Comparison of ENCODE assay signal across 8 cellular contexts in genomic region chr11:56783448-56784041, GRCh38. TPM values are rescaled to one million over a fixed set of nuclear protein-coding genes. Genes with fewer than 3 reads are reported as not detected.
DNase-seq lines count a peak whose midpoint lies in the region; TF ChIP-seq lines count a peak whose summit lies in the region.

No MANE protein-coding gene starts in this region.

- H3K9me2 ChIP-seq in Loucy (replicated peaks; ENCODE audit: low read depth, low read length), result no peaks in the 10 kb centered on the region

- no peaks in the 10 kb centered on the region for H3K27me3 Mint-ChIP-seq in activated CD4-positive, alpha-beta T cell treated with anti-CD3 and anti-CD28 coated beads, Interleukin-2, amount 10 ng/mL, durations not matched to agents 24 days and 14 days

- H3K36me3 ChIP-seq in Loucy (ENCODE audit: insufficient read depth, low read length) (no peaks in the 10 kb centered on the region), sigmoid colon (no peaks in the 10 kb centered on the region), stomach (no peaks in the 10 kb centered on the region)

- H4K20me1 ChIP-seq in Loucy (ENCODE audit: insufficient read depth, low read length, poor library complexity, severe bottlenecking), result no peaks in the 10 kb centered on the region

- H2AFZ ChIP-seq in Loucy (ENCODE audit: low read length), result no peak overlapping the region

- H3K4me1 ChIP-seq in Loucy (ENCODE audit: insufficient read depth, low read length, poor library complexity, severe bottlenecking) (no peaks in the 10 kb centered on the region), sigmoid colon (no peaks in the 10 kb centered on the region), stomach (no peaks in the 10 kb centered on the region)

- H3F3A ChIP-seq in Loucy (ENCODE audit: low read depth), result no peaks in the 10 kb centered on the region

- no peaks in the 10 kb centered on the region for H3K36me3 Mint-ChIP-seq in activated CD4-positive, alpha-beta T cell treated with anti-CD3 and anti-CD28 coated beads, Interleukin-2, amount 10 ng/mL, durations not matched to agents 24 days and 14 days (ENCODE audit: low read depth)

- DNase-seq in activated CD4-positive, alpha-beta T cell treated with anti-CD3 and anti-CD28 coated beads, Interleukin-2, amount 10 ng/mL, durations not matched to agents 24 days and 14 days, result peak; percentile 57
- DNase-seq in activated CD4-positive, alpha-beta T cell treated with anti-CD3 and anti-CD28 coated beads, Interleukin-2, amount 50 U/mL, for 4 hours, result no peak
- peak; percentile 33 for DNase-seq in SKM-1 treated with dmso at 0.1 percent for 144 hours (lab: John Stamatoyannopoulos, UW; ENCODE audit: unreplicated experiment)
- peak; percentile 59 for DNase-seq in fibroblast of villous mesenchyme (ENCODE audit: low read depth)
- DNase-seq in sigmoid colon, result no peak
- DNase-seq in cerebellar nuclear complex (lab: John Stamatoyannopoulos, UW), result no peak
- DNase-seq in stomach, result no peak

- no peaks in the 10 kb centered on the region for H3K9me3 Mint-ChIP-seq in activated CD4-positive, alpha-beta T cell treated with anti-CD3 and anti-CD28 coated beads, Interleukin-2, amount 10 ng/mL, durations not matched to agents 24 days and 14 days

- no peaks in the 10 kb centered on the region for H3K4me1 Mint-ChIP-seq in activated CD4-positive, alpha-beta T cell treated with anti-CD3 and anti-CD28 coated beads, Interleukin-2, amount 10 ng/mL, durations not matched to agents 24 days and 14 days

- 5 to 11% methylated on average over 6 of the region's 6 CpGs for WGBS in sigmoid colon, 2 donors
- 5 to 10% (median 9%) methylated on average over 6 of the region's 6 CpGs for WGBS in stomach, 5 donors

- H3K27ac ChIP-seq in sigmoid colon (no peak overlapping the region), stomach (no peak overlapping the region)

- intact Hi-C loops in activated CD4-positive, alpha-beta T cell treated with anti-CD3 and anti-CD28 coated beads, Interleukin-2, amount 10 ng/mL, durations not matched to agents 24 days and 14 days (cut with micrococcal nuclease), result no loop called here
- intact Hi-C loops in sigmoid colon (cut with DNase I), result no loop called here
- intact Hi-C loops in stomach (cut with DNase I; ENCODE audit: low total_unique reads), result loop anchor here (10.0 kb wide), 1 partner anchor 839 kb away; no protein-coding TSS in a partner anchor

- no peaks in the 10 kb centered on the region for H3K79me2 ChIP-seq in Loucy (ENCODE audit: insufficient read depth, low read length)

- H3K9ac ChIP-seq in Loucy (ENCODE audit: low read depth, low read length, poor library complexity, severe bottlenecking), result no peak overlapping the region

- H3K27me3 ChIP-seq in Loucy (ENCODE audit: insufficient read depth, low read length, poor library complexity, severe bottlenecking), result no peaks in the 10 kb centered on the region
- H3K27me3 ChIP-seq in sigmoid colon, result no peaks in the 10 kb centered on the region
- H3K27me3 ChIP-seq in stomach, result no peaks in the 10 kb centered on the region

- H3K9me3 ChIP-seq in Loucy (ENCODE audit: insufficient read depth, low read depth, low read length) (no peaks in the 10 kb centered on the region), sigmoid colon (no peaks in the 10 kb centered on the region), stomach (no peaks in the 10 kb centered on the region)

- H3K4me3 ChIP-seq in Loucy (ENCODE audit: low read length, poor library complexity, severe bottlenecking), result no peak overlapping the region
- no peak overlapping the region for H3K4me3 ChIP-seq in fibroblast of villous mesenchyme (ENCODE audit: low read depth, low read length)
- H3K4me3 ChIP-seq in sigmoid colon, result no peak overlapping the region
- H3K4me3 ChIP-seq in stomach, result no peak overlapping the region

- no peak for TF ChIP-seq POLR2A in sigmoid colon (IDR thresholded peaks at IDR 0.05)
- no peak for TF ChIP-seq POLR2A in stomach (IDR thresholded peaks at IDR 0.05)

- TF ChIP-seq CTCF in Loucy (conservative IDR thresholded peaks at IDR 0.05; ENCODE audit: low read length), result peak; percentile 75
- TF ChIP-seq CTCF in fibroblast of villous mesenchyme (IDR thresholded peaks at IDR 0.05; ENCODE audit: insufficient read depth, low read depth, low read length), result peak; percentile 52
- TF ChIP-seq CTCF in sigmoid colon (IDR thresholded peaks at IDR 0.05), result peak in 3 of 4 experiments; percentile 15 to 48 (median 42)
- peak in 3 of 7 experiments; percentile 35 to 43 (median 42) for TF ChIP-seq CTCF in stomach (IDR thresholded peaks at IDR 0.05)

- H3K4me2 ChIP-seq in Loucy (ENCODE audit: low read depth, low read length, poor library complexity, severe bottlenecking), result no peak overlapping the region

- TF ChIP-seq EP300 in sigmoid colon (IDR thresholded peaks at IDR 0.05), result no peak
- no peak for TF ChIP-seq EP300 in stomach (IDR thresholded peaks at IDR 0.05)

- no peak overlapping the region for H3K27ac Mint-ChIP-seq in activated CD4-positive, alpha-beta T cell treated with anti-CD3 and anti-CD28 coated beads, Interleukin-2, amount 10 ng/mL, durations not matched to agents 24 days and 14 days

- H3K4me3 Mint-ChIP-seq in activated CD4-positive, alpha-beta T cell treated with anti-CD3 and anti-CD28 coated beads, Interleukin-2, amount 10 ng/mL, durations not matched to agents 24 days and 14 days, result no peak overlapping the region

RNA-seq across cellular contexts. Expression of gene OR9G4, which starts 35.0 kb away (rescaled TPM):
- total RNA-seq in activated CD4-positive, alpha-beta T cell treated with anti-CD3 and anti-CD28 coated beads, Interleukin-2, amount 10 ng/mL, durations not matched to agents 24 days and 14 days, result not detected in 2 replicates
- total RNA-seq in fibroblast of villous mesenchyme, result not detected in 2 replicates
- not detected for total RNA-seq in sigmoid colon
- polyA plus RNA-seq in sigmoid colon, result not detected
- total RNA-seq in stomach, result not detected
- polyA plus RNA-seq in stomach, result not detected

Comparison
In these comparisons a context has a peak if more than half of its experiments do, and no peak if none do; other contexts are left out.
1. DNase-seq: peak in activated CD4-positive, alpha-beta T cell treated with anti-CD3 and anti-CD28 coated beads, Interleukin-2, amount 10 ng/mL, durations not matched to agents 24 days and 14 days (single experiment), SKM-1 treated with dmso at 0.1 percent for 144 hours (single experiment) and fibroblast of villous mesenchyme (single experiment); none in activated CD4-positive, alpha-beta T cell treated with anti-CD3 and anti-CD28 coated beads, Interleukin-2, amount 50 U/mL, for 4 hours (0 of 2), sigmoid colon (single experiment), cerebellar nuclear complex (0 of 2) and stomach (single experiment).